Comparison of ENCODE assay signal across 15 cellular contexts in the genomic region with DNA sequence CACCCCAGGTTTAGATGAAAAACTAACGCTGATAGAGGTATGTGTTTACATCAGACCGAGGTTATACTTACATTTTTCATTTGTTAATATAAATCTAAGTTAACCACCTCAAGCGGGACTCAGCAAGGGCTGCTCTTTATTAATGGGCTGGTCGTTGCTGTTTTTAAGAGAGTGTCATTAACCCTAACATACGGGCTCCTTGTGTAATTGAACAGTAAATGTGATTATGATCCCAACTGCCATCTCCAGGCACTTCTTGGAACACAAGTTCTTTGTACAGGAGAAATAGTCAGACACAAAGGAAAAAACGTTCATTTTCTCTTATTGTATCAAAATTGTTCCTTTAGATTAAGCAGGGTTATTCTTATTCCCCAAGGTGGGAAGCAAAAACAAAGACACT.
DNase-seq lines count a peak whose midpoint lies in the region; TF ChIP-seq lines count a peak whose summit lies in the region.
"Had no signal": no experiment of that assay in that cellular context is flagged by ENCODE, and none has a peak within 500 bp of the region (broad histone marks: within the 10 kb centered on the region; RNA-seq: fewer than 3 reads in every experiment).

No MANE protein-coding gene starts in this region.

- H3K18ac ChIP-seq in neuronal stem cell (ENCODE audit: low read length), result no peak overlapping the region

- no peak overlapping the region for H3K4me3 ChIP-seq in choroid plexus epithelial cell (ENCODE audit: low read depth, low read length)
- no peak overlapping the region for H3K4me3 ChIP-seq in neuronal stem cell (ENCODE audit: low read length in 2 of 2)
- H3K4me3 ChIP-seq: testis had no signal

- H3K4me3 Mint-ChIP-seq in HFFc6, result no peak overlapping the region
- H3K4me3 Mint-ChIP-seq: effector memory CD8-positive, alpha-beta T cell; immature natural killer cell had no signal

- H3K4ac ChIP-seq in neuronal stem cell (ENCODE audit: low read length), result no peak overlapping the region

- H3K27me3 ChIP-seq in neuronal stem cell (ENCODE audit: control insufficient read depth in 3 of 3, insufficient read depth in 3 of 3, low read depth in 1 of 3, low read length in 3 of 3), result no peaks in the 10 kb centered on the region
- H3K27me3 ChIP-seq: foreskin keratinocyte, testis had no signal

- peaks cover 48% of the 10 kb centered on the region for H3K4me1 Mint-ChIP-seq in HFFc6 (ENCODE audit: low read depth)
- H3K4me1 Mint-ChIP-seq: immature natural killer cell had no signal

- WGBS in neuronal stem cell (ENCODE audit: extremely low coverage in 2 of 2, insufficient read length in 2 of 2, insufficient replicate concordance in 1 of 2), 2 donors, result no CpG with 5 or more reads among the region's 6 CpGs

- H3K36me3 Mint-ChIP-seq in HFFc6 (ENCODE audit: low read depth), result no peaks in the 10 kb centered on the region

- H3K79me1 ChIP-seq in neuronal stem cell (ENCODE audit: low read depth, low read length), result no peaks in the 10 kb centered on the region

- no peaks in the 10 kb centered on the region for H3K9me3 Mint-ChIP-seq in HFFc6
- H3K9me3 Mint-ChIP-seq: effector memory CD8-positive, alpha-beta T cell; immature natural killer cell had no signal

- no peak overlapping the region for H2AK5ac ChIP-seq in neuronal stem cell (ENCODE audit: low read depth, low read length)

- no peak overlapping the region for H2AFZ ChIP-seq in neuronal stem cell (ENCODE audit: low read length)

- H3K27ac ChIP-seq in neuronal stem cell (replicated peaks; ENCODE audit: low read length), result peak overlapping the region; percentile 34
- H3K27ac ChIP-seq: C4-2B, foreskin keratinocyte had no signal

- no peak overlapping the region for H3K4me2 ChIP-seq in neuronal stem cell (ENCODE audit: insufficient read depth, low read length, poor library complexity, severe bottlenecking)

- no peak overlapping the region for H2BK15ac ChIP-seq in neuronal stem cell (ENCODE audit: low read length)

- H3K14ac ChIP-seq in neuronal stem cell (ENCODE audit: low read length), result no peak overlapping the region

- no peak overlapping the region for H2BK12ac ChIP-seq in neuronal stem cell (ENCODE audit: low read length)

- no peaks in the 10 kb centered on the region for H3K9me3 ChIP-seq in neuronal stem cell (replicated peaks in 1 of 2; ENCODE audit: control insufficient read depth in 2 of 2, insufficient read depth in 1 of 2, low read depth in 1 of 2, low read length in 2 of 2)
- H3K9me3 ChIP-seq: testis had no signal

- peak overlapping the region; percentile 54; the same call in 1 of the 2 replicates for H3K27ac Mint-ChIP-seq in HFFc6
- H3K27ac Mint-ChIP-seq: effector memory CD8-positive, alpha-beta T cell had no signal

- no peaks in the 10 kb centered on the region for H3K36me3 ChIP-seq in neuronal stem cell (replicated peaks in 1 of 2; ENCODE audit: control insufficient read depth in 2 of 2, insufficient read depth in 2 of 2, low read length in 2 of 2)

- no peaks in the 10 kb centered on the region for H3K27me3 Mint-ChIP-seq in HFFc6 (ENCODE audit: insufficient read depth)
- H3K27me3 Mint-ChIP-seq: effector memory CD8-positive, alpha-beta T cell had no signal

- no peak overlapping the region for H2BK120ac ChIP-seq in neuronal stem cell (ENCODE audit: low read depth, low read length)

- no peak overlapping the region for H4K8ac ChIP-seq in neuronal stem cell (ENCODE audit: low read depth, low read length)

- DNase-seq in HFFc6, result no peak
- peak; percentile 46 for DNase-seq in NCI-H2171 treated with DMSO at 0.1 percent for 48 hours (lab: John Stamatoyannopoulos, UW)
- DNase-seq in choroid plexus epithelial cell (ENCODE audit: low read depth), result peak; percentile 45
- DNase-seq in neuronal stem cell (ENCODE audit: low spot score), result no peak
- DNase-seq in anterior cingulate cortex (lab: John Stamatoyannopoulos, UW), result no peak
- DNase-seq in KG1 (lab: John Stamatoyannopoulos, UW), result no peak
- DNase-seq in activated naive CD4-positive, alpha-beta T cell treated with anti-CD3 and anti-CD28 coated beads, Interleukin-2, amount 50 U/mL, for 16 hours, result no peak
- DNase-seq: activated gamma-delta T cell treated with Interleukin-2 at 50 U/mL for 16 hours; effector memory CD8-positive, alpha-beta T cell; foreskin keratinocyte; HCEC 1CT; immature natural killer cell; Karpas-422; testis had no signal

- no peak overlapping the region for H2BK5ac ChIP-seq in neuronal stem cell (ENCODE audit: low read length)

- peak; percentile 17; the same call in 1 of the 2 replicates for TF ChIP-seq CTCF in HFFc6 (IDR thresholded peaks at IDR 0.05)
- peak; percentile 26 for TF ChIP-seq CTCF in choroid plexus epithelial cell (conservative IDR thresholded peaks at IDR 0.05; ENCODE audit: low read depth, low read length)

- no peak overlapping the region for H3K9ac ChIP-seq in neuronal stem cell (ENCODE audit: low read depth, low read length, poor library complexity)

- no peak overlapping the region for H4K91ac ChIP-seq in neuronal stem cell (ENCODE audit: low read depth, low read length, poor library complexity)

- H3K4me1 ChIP-seq in neuronal stem cell (ENCODE audit: control insufficient read depth in 2 of 2, insufficient read depth in 1 of 2, low read depth in 1 of 2, low read length in 2 of 2), result peaks cover 24 to 30% of the 10 kb centered on the region in 2 donors
- H3K4me1 ChIP-seq: foreskin keratinocyte had no signal

- H3K23ac ChIP-seq in neuronal stem cell (ENCODE audit: low read depth, low read length, poor library complexity), result no peak overlapping the region

Comparison
In these comparisons a context has a peak if more than half of its experiments do, and no peak if none do; other contexts are left out.
1. DNase-seq: peak in NCI-H2171 treated with DMSO at 0.1 percent for 48 hours (single experiment) and choroid plexus epithelial cell (single experiment); none in HFFc6 (single experiment), neuronal stem cell (single experiment), anterior cingulate cortex (0 of 58), KG1 (single experiment) and activated naive CD4-positive, alpha-beta T cell treated with anti-CD3 and anti-CD28 coated beads, Interleukin-2, amount 50 U/mL, for 16 hours (single experiment).